Comparison of ENCODE assay signal across 3 cellular contexts in the genomic region with DNA sequence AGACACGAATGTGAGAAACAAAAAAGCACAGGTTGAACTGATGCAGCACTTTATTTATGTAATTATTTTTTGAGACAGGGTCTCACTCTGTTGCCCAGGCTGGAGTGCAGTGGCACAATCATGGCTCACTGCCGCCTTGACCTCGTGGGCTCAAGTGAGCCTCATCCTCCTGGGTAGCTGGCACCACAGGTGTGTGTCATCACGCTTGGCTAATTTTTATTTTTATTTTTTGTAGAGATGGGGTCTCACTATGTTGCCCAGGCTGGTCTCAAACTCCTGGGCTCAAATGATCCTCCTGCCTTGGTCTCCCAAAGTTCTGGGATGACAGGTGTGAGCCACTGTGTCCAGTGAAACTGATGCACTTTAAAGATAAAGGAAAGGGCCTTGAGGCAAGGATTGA.
TF ChIP-seq lines count a peak whose summit lies in the region.

No MANE protein-coding gene starts in this region.

TF ChIP-seq in HEK293, 187 proteins besides CTCF, POLR2A, EP300 and RAD21:
- TF ChIP-seq ZNF121 (tag by site-specific recombination; IDR thresholded peaks at IDR 0.05) = peak; percentile 96

TF ChIP-seq in K562, 482 proteins besides CTCF, POLR2A, EP300 and RAD21:
- peak; percentile 84 for TF ChIP-seq ZNF121 (CRISPR knock-in tag; conservative IDR thresholded peaks at IDR 0.05)

TF ChIP-seq in HepG2, 621 proteins besides CTCF, POLR2A, EP300 and RAD21:
- peak; percentile 74 for TF ChIP-seq ZNF121 (CRISPR knock-in tag; IDR thresholded peaks at IDR 0.05)
